In the genomic region with DNA sequence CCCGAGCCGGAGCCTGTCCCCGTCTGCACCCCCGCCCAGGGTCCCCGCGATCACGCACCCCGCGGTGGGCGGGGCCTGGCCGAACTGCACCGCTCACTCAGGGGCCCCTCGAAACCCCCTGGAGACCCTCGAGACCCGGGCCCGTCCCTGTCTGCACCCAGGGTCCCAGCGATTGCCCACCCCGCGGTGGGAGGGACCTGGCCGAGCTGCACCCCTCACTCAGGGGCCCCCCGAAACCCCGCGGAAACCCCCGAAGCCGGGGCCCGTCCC, we compare ENCODE assay signal across 8 cellular contexts. TPM values are rescaled to one million over a fixed set of nuclear protein-coding genes. Genes with fewer than 3 reads are reported as not detected.
DNase-seq lines count a peak whose midpoint lies in the region; ATAC-seq and TF ChIP-seq lines count a peak whose summit lies in the region.

No MANE protein-coding gene starts in this region.

- H3K4me1 Mint-ChIP-seq in T-helper 2 cell treated with Interferon-gamma antibody and Interleukin-4, amounts not matched to agents 5 μg/mL and 100 μg/mL, for 36 hours (ENCODE audit: low read depth) = peaks cover 12% of the 10 kb centered on the region

- intact Hi-C loops in sciatic nerve (cut with DNase I) = no loop called here

- DNase-seq in T-helper 2 cell treated with Interferon-gamma antibody and Interleukin-4, amounts not matched to agents 5 μg/mL and 100 μg/mL, for 36 hours (ENCODE audit: low spot score) = no peak
- DNase-seq in T-helper 2 cell = no peak
- DNase-seq in Peyer's patch = no peak
- no peak for DNase-seq in fibroblast of villous mesenchyme (ENCODE audit: low read depth)
- DNase-seq in sciatic nerve (ENCODE audit: low spot score) = no peak
- DNase-seq in DMS79 treated with DMSO at 0.1 percent for 48 hours (lab: John Stamatoyannopoulos, UW) = no peak
- DNase-seq in Kasumi-1 (lab: John Stamatoyannopoulos, UW) = no peak
- DNase-seq in KG1 (lab: John Stamatoyannopoulos, UW) = no peak

- peaks cover 0 to 14% (median 8%) of the 10 kb centered on the region in 4 donors for H3K4me1 ChIP-seq in Peyer's patch

- no peaks in the 10 kb centered on the region for H3K27me3 Mint-ChIP-seq in T-helper 2 cell treated with Interferon-gamma antibody and Interleukin-4, amounts not matched to agents 5 μg/mL and 100 μg/mL, for 36 hours (ENCODE audit: low read depth)

- H3K36me3 ChIP-seq in Peyer's patch = no peaks in the 10 kb centered on the region

- H3K4me3 ChIP-seq in Peyer's patch (peak overlapping the region; percentile 72 to 97 (median 91)), fibroblast of villous mesenchyme (ENCODE audit: low read depth, low read length) (peak overlapping the region; percentile 93)

- no peaks in the 10 kb centered on the region for H3K27me3 ChIP-seq in Peyer's patch

- TF ChIP-seq POLR2A in Peyer's patch (IDR thresholded peaks at IDR 0.05) = no peak

- no peaks in the 10 kb centered on the region for H3K9me3 Mint-ChIP-seq in T-helper 2 cell treated with Interferon-gamma antibody and Interleukin-4, amounts not matched to agents 5 μg/mL and 100 μg/mL, for 36 hours

- ATAC-seq in sciatic nerve = peak; percentile 2

- peak overlapping the region; percentile 85 for H3K4me3 Mint-ChIP-seq in T-helper 2 cell treated with Interferon-gamma antibody and Interleukin-4, amounts not matched to agents 5 μg/mL and 100 μg/mL, for 36 hours

- H3K27ac Mint-ChIP-seq in T-helper 2 cell treated with Interferon-gamma antibody and Interleukin-4, amounts not matched to agents 5 μg/mL and 100 μg/mL, for 36 hours = no peak overlapping the region

- peaks cover 10% of the 10 kb centered on the region for H3K36me3 Mint-ChIP-seq in T-helper 2 cell treated with Interferon-gamma antibody and Interleukin-4, amounts not matched to agents 5 μg/mL and 100 μg/mL, for 36 hours (ENCODE audit: low read depth)

- TF ChIP-seq CTCF in Peyer's patch (IDR thresholded peaks at IDR 0.05) (no peak), fibroblast of villous mesenchyme (IDR thresholded peaks at IDR 0.05; ENCODE audit: insufficient read depth, low read depth, low read length) (no peak)

- peak overlapping the region; percentile 3 to 76 (median 62) for H3K27ac ChIP-seq in Peyer's patch

- H3K9me3 ChIP-seq in Peyer's patch = no peaks in the 10 kb centered on the region

RNA-seq across cellular contexts. Expression of a gene that starts 0.5 kb away (rescaled TPM):
- 10 to 100 TPM; 21.0 to 52.8 (median 21.4) TPM for total RNA-seq in Peyer's patch
- total RNA-seq in fibroblast of villous mesenchyme = 58.6 and 92.0 TPM in 2 replicates
- total RNA-seq in sciatic nerve = 16.3 TPM

RNA-seq across cellular contexts. Expression of a gene that starts 19.7 kb away (rescaled TPM):
- total RNA-seq in Peyer's patch (100 to 1,000 TPM in 1 of 4 donors, 10 to 100 TPM in 3; 35.5 to 278 (median 54.9) TPM), fibroblast of villous mesenchyme (54.8 and 70.9 TPM in 2 replicates), sciatic nerve (136 TPM)

RNA-seq across cellular contexts. Expression of a gene that starts 28.9 kb away (rescaled TPM):
- 10 to 100 TPM; 28.1 to 44.4 (median 44.0) TPM for total RNA-seq in Peyer's patch
- 24.2 and 34.8 TPM in 2 replicates for total RNA-seq in fibroblast of villous mesenchyme
- total RNA-seq in sciatic nerve = 37.3 TPM
